Comparison of ENCODE assay signal across 26 cellular contexts in the genomic region with DNA sequence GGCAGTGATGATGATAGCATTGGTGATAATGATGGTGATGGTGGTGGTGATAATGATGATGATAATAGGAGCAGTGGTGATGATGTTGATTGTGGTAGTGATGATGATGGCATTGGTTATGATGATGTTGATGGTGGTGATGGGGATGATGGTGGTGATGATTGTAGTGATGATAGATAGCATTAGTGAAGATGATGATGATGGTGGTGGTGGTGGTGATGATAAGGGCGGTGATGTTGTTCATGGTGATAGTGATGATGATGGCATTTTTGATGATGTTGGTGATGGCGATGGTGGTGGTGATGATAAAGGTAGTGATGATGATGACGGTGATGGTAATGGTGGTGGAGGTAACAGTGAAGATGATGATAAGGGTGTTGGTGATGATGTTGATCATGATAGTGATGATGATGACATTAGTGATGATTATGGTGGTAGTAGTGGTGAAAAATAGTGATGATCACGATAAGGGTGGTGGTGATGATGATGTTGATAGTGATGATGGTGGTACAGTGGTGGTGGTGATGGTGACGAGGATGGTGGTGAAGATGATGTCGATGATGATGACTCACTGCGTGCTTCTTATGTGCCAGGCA.
"Had no signal": no experiment of that assay in that cellular context is flagged by ENCODE, and none has a peak within 500 bp of the region (broad histone marks: within the 10 kb centered on the region; RNA-seq: fewer than 3 reads in every experiment).

No MANE protein-coding gene starts in this region.

- H3K27ac ChIP-seq: neutrophil, pancreas, prostate gland, sigmoid colon, stomach, thoracic aorta, thyroid gland, tibial nerve, upper lobe of right lung, uterus had no signal

- H3K4me3 Mint-ChIP-seq: naive thymus-derived CD4-positive, alpha-beta T cell; natural killer cell; nephron progenitor cell; neural crest cell; stimulated activated effector memory CD8-positive, alpha-beta T cell treated with anti-CD3 and anti-CD28 coated beads, Interleukin-12 subunit alpha, Interleukin-12 subunit beta, amount 100 ng/mL, for 72 hours; stimulated activated naive B cell treated with anti-CD40 and anti-IgM and Interleukin-4, amounts not matched to agents 10 μg/mL and 1 μg/mL and 100 μg/mL, for 72 hours; stimulated activated naive CD8-positive, alpha-beta T cell treated with anti-CD3 and anti-CD28 coated beads, Interleukin-15, Interleukin-2, amounts not matched to agents 100 ng/mL and 50 ng/mL, for 24 hours; type B pancreatic cell had no signal

- H3K36me3 Mint-ChIP-seq: naive thymus-derived CD4-positive, alpha-beta T cell; natural killer cell; stimulated activated effector memory CD8-positive, alpha-beta T cell treated with anti-CD3 and anti-CD28 coated beads, Interleukin-12 subunit alpha, Interleukin-12 subunit beta, amount 100 ng/mL, for 72 hours; stimulated activated naive B cell treated with anti-CD40 and anti-IgM and Interleukin-4, amounts not matched to agents 10 μg/mL and 1 μg/mL and 100 μg/mL, for 72 hours; type B pancreatic cell had no signal

- H3K27me3 Mint-ChIP-seq: naive thymus-derived CD4-positive, alpha-beta T cell; stimulated activated naive CD8-positive, alpha-beta T cell treated with anti-CD3 and anti-CD28 coated beads, Interleukin-15, Interleukin-2, amounts not matched to agents 100 ng/mL and 50 ng/mL, for 24 hours; type B pancreatic cell had no signal

- H3K27ac Mint-ChIP-seq: naive thymus-derived CD4-positive, alpha-beta T cell; natural killer cell; nephron progenitor cell; stimulated activated effector memory CD8-positive, alpha-beta T cell treated with anti-CD3 and anti-CD28 coated beads, Interleukin-12 subunit alpha, Interleukin-12 subunit beta, amount 100 ng/mL, for 72 hours; stimulated activated naive B cell treated with anti-CD40 and anti-IgM and Interleukin-4, amounts not matched to agents 10 μg/mL and 1 μg/mL and 100 μg/mL, for 72 hours; stimulated activated naive CD8-positive, alpha-beta T cell treated with anti-CD3 and anti-CD28 coated beads, Interleukin-15, Interleukin-2, amounts not matched to agents 100 ng/mL and 50 ng/mL, for 24 hours; type B pancreatic cell had no signal

- H3K9me3 ChIP-seq: neutrophil, pancreas, prostate gland, sigmoid colon, stomach, thoracic aorta, thyroid gland, tibial nerve, upper lobe of right lung, uterus had no signal

- DNase-seq: naive thymus-derived CD4-positive, alpha-beta T cell; natural killer cell; nephron progenitor cell; nucleus accumbens; right cardiac atrium; sigmoid colon; small intestine; stimulated activated CD4-positive, alpha-beta T cell treated with anti-CD3 and anti-CD28 coated beads, Interleukin-15, amount 100 ng/mL, for 24 hours; stimulated activated CD4-positive, alpha-beta T cell treated with anti-CD3 and anti-CD28 coated beads, Interleukin-2, amount 100 ng/mL, for 24 hours; stimulated activated CD4-positive, alpha-beta T cell treated with anti-CD3 and anti-CD28 coated beads, Interleukin-2, amount 100 ng/mL, for 48 hours; stimulated activated CD4-positive, alpha-beta T cell treated with anti-CD3 and anti-CD28 coated beads, Interleukin-4, amount 100 ng/mL, for 24 hours; stimulated activated naive B cell treated with anti-CD40 and anti-IgM and Interleukin-4, amounts not matched to agents 10 μg/mL and 1 μg/mL and 100 μg/mL, for 72 hours; stimulated activated naive CD4-positive, alpha-beta T cell treated with Interleukin-2 at 50 U/mL for 16 hours; stomach; thyroid gland; upper lobe of right lung; uterus had no signal

- H3K4me1 Mint-ChIP-seq: natural killer cell; nephron progenitor cell; neural crest cell; stimulated activated effector memory CD8-positive, alpha-beta T cell treated with anti-CD3 and anti-CD28 coated beads, Interleukin-12 subunit alpha, Interleukin-12 subunit beta, amount 100 ng/mL, for 72 hours; stimulated activated naive B cell treated with anti-CD40 and anti-IgM and Interleukin-4, amounts not matched to agents 10 μg/mL and 1 μg/mL and 100 μg/mL, for 72 hours had no signal

- H3K4me1 ChIP-seq: pancreas, prostate gland, sigmoid colon, stomach, thyroid gland, tibial nerve, upper lobe of right lung, uterus had no signal

- H3K9me3 Mint-ChIP-seq: naive thymus-derived CD4-positive, alpha-beta T cell; natural killer cell; nephron progenitor cell; neural crest cell; stimulated activated effector memory CD8-positive, alpha-beta T cell treated with anti-CD3 and anti-CD28 coated beads, Interleukin-12 subunit alpha, Interleukin-12 subunit beta, amount 100 ng/mL, for 72 hours; stimulated activated naive CD8-positive, alpha-beta T cell treated with anti-CD3 and anti-CD28 coated beads, Interleukin-15, Interleukin-2, amounts not matched to agents 100 ng/mL and 50 ng/mL, for 24 hours; type B pancreatic cell had no signal

- H3K27me3 ChIP-seq: neutrophil, pancreas, thyroid gland, tibial nerve, upper lobe of right lung, uterus had no signal

- H3K36me3 ChIP-seq: neutrophil, pancreas, prostate gland, sigmoid colon, stomach, thoracic aorta, thyroid gland, tibial nerve, upper lobe of right lung, uterus had no signal

- H3K4me3 ChIP-seq: pancreas, prostate gland, sigmoid colon, stomach, thoracic aorta, thyroid gland, tibial nerve, upper lobe of right lung, uterus had no signal

- ATAC-seq: naive thymus-derived CD4-positive, alpha-beta T cell; natural killer cell; pancreas; right cardiac atrium; stimulated activated effector memory CD8-positive, alpha-beta T cell treated with anti-CD3 and anti-CD28 coated beads, Interleukin-12 subunit alpha, Interleukin-12 subunit beta, amount 100 ng/mL, for 72 hours; stimulated activated naive B cell treated with anti-CD40 and anti-IgM and Interleukin-4, amounts not matched to agents 10 μg/mL and 1 μg/mL and 100 μg/mL, for 72 hours; upper lobe of right lung had no signal

- FAIRE-seq: pancreas, small intestine had no signal
